In the genomic region with DNA sequence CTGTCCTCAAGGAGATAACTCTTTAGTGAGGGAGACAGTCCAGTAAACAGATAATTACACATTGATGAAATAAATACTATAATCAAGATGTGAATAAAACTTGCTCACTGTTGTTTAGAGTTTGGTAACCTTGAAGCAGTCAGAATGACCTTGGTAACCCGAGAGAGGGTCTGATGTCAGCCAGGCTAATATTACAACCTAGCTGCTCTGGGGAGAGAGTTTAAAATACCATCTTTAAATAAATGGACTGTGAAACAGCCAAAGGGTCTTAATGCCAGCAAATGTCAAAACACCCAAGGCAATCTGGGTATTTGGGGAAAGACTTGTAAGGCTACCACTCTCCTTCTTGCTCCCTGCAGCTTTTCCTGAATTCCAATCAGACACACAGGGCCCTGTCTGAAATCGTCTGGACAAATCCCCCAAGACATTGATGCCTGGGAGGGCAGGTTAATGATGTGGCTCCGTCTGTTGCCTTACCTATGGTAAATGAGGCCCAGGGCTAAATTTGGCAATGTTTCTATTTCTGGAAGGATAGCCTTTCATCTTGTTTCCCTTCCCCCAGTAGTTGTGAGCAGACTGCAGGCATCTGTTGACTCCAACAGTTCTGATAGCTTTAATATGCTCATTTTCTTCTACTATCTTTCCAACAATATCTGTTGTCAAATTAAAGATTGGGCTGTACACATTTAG, we compare ENCODE assay signal across 20 cellular contexts. TPM values are rescaled to one million over a fixed set of nuclear protein-coding genes. Genes with fewer than 3 reads are reported as not detected.
DNase-seq lines count a peak whose midpoint lies in the region; ATAC-seq, FAIRE-seq and TF ChIP-seq lines count a peak whose summit lies in the region.
"Had no signal": no experiment of that assay in that cellular context is flagged by ENCODE, and none has a peak within 500 bp of the region (broad histone marks: within the 10 kb centered on the region; RNA-seq: fewer than 3 reads in every experiment).

No MANE protein-coding gene starts in this region.

- no peaks in the 10 kb centered on the region for H3K9me3 Mint-ChIP-seq in CD4-positive, alpha-beta T cell
- H3K9me3 Mint-ChIP-seq: CD8-positive, alpha-beta memory T cell had no signal

- ATAC-seq in heart left ventricle (peak; percentile 47 to 66 (median 60)), Right ventricle myocardium inferior (no peak), HG03045 (IDR thresholded peaks at IDR 0.05; ENCODE audit: unreplicated experiment) (no peak), lower lobe of right lung (no peak)
- no peak for ATAC-seq in CD4-positive, alpha-beta T cell (ENCODE audit: poor library complexity)

- DNase-seq in heart left ventricle (no peak), Right ventricle myocardium inferior (ENCODE audit: missing footprints) (no peak), bronchial epithelial cell (ENCODE audit: low read depth) (peak; percentile 67), myocyte (ENCODE audit: low read depth) (peak; percentile 60), BE2C (no peak), lower lobe of right lung (no peak)
- no peak for DNase-seq in CD4-positive, alpha-beta T cell
- DNase-seq: activated CD4-positive, CD25-positive, alpha-beta regulatory T cell; activated gamma-delta T cell treated with Interleukin-2 at 50 U/mL for 16 hours; CD8-positive, alpha-beta memory T cell; GDM1; HCEC 1CT; KBM-7; NCI-H510A; posterior cingulate gyrus had no signal

- H3K27ac ChIP-seq in heart left ventricle (peak overlapping the region in 9 of 12 donors; percentile 22 to 80 (median 42)), lower lobe of right lung (no peak overlapping the region)
- H3K27ac ChIP-seq in CD4-positive, alpha-beta T cell (ENCODE audit: low read depth, low read length) = no peak overlapping the region
- H3K27ac ChIP-seq: HL-60 had no signal

- no peaks in the 10 kb centered on the region for H3K36me3 Mint-ChIP-seq in CD4-positive, alpha-beta T cell (ENCODE audit: low read depth)
- H3K36me3 Mint-ChIP-seq: CD8-positive, alpha-beta memory T cell had no signal

- H3K36me3 ChIP-seq in heart left ventricle (no peaks in the 10 kb centered on the region), bronchial epithelial cell (ENCODE audit: control insufficient read depth, insufficient read depth, low read length) (no peaks in the 10 kb centered on the region), BE2C (no peaks in the 10 kb centered on the region), lower lobe of right lung (no peaks in the 10 kb centered on the region)

- WGBS in heart left ventricle, 4 donors = 41 to 55% (median 48%) methylated on average over 3 of the region's 3 CpGs

- intact Hi-C loops in heart left ventricle (cut with DNase I) (loop anchor here in 1 of 10 donors (10.0 kb wide), 1 partner anchor 128 kb away; no protein-coding TSS in a partner anchor), Right ventricle myocardium inferior (cut with DNase I) (no loop called here), lower lobe of right lung (cut with DNase I) (no loop called here)
- intact Hi-C loops in CD4-positive, alpha-beta T cell (cut with DNase I, micrococcal nuclease) = no loop called here

- no peak overlapping the region for H3K27ac Mint-ChIP-seq in CD4-positive, alpha-beta T cell
- H3K27ac Mint-ChIP-seq: CD8-positive, alpha-beta memory T cell had no signal

- TF ChIP-seq CTCF in heart left ventricle (IDR thresholded peaks at IDR 0.05) = no peak
- no peak for TF ChIP-seq CTCF in bronchial epithelial cell (IDR thresholded peaks at IDR 0.05; ENCODE audit: insufficient read depth, low read length, severe bottlenecking)
- TF ChIP-seq CTCF in CD4-positive, alpha-beta T cell (IDR thresholded peaks at IDR 0.05) = no peak
- no peak for TF ChIP-seq CTCF in BE2C (IDR thresholded peaks at IDR 0.05; ENCODE audit: low read depth, low read length)
- no peak for TF ChIP-seq CTCF in lower lobe of right lung (IDR thresholded peaks at IDR 0.05)

- H3K4me1 ChIP-seq in heart left ventricle = peaks cover 0 to 28% (median 18%) of the 10 kb centered on the region in 12 donors
- no peaks in the 10 kb centered on the region; the same call in 1 of the 2 replicates for H3K4me1 ChIP-seq in BE2C
- peaks cover 25% of the 10 kb centered on the region for H3K4me1 ChIP-seq in lower lobe of right lung

- no peak overlapping the region for H3K4me3 Mint-ChIP-seq in CD4-positive, alpha-beta T cell
- H3K4me3 Mint-ChIP-seq: CD8-positive, alpha-beta memory T cell had no signal

- no peaks in the 10 kb centered on the region for H3K4me1 Mint-ChIP-seq in CD4-positive, alpha-beta T cell (ENCODE audit: low read depth)
- H3K4me1 Mint-ChIP-seq: CD8-positive, alpha-beta memory T cell had no signal

- no peak for FAIRE-seq in bronchial epithelial cell (lab: Jason Lieb, UNC)
- FAIRE-seq: frontal cortex had no signal

- H3K4me3 ChIP-seq in heart left ventricle (no peak overlapping the region), bronchial epithelial cell (ENCODE audit: low read depth, low read length) (no peak overlapping the region), BE2C (ENCODE audit: low read depth, low read length) (no peak overlapping the region), lower lobe of right lung (no peak overlapping the region)

- H3K27me3 ChIP-seq in heart left ventricle (no peaks in the 10 kb centered on the region), bronchial epithelial cell (ENCODE audit: control insufficient read depth, insufficient read depth, low read length) (no peaks in the 10 kb centered on the region), BE2C (no peaks in the 10 kb centered on the region), lower lobe of right lung (ENCODE audit: low read depth) (no peaks in the 10 kb centered on the region)
- no peaks in the 10 kb centered on the region for H3K27me3 ChIP-seq in CD4-positive, alpha-beta T cell (ENCODE audit: control insufficient read depth, insufficient read depth, low read length)

- CTCF ChIA-PET in CD4-positive, alpha-beta T cell (lab: Charles Lee) = no interaction called here

- TF ChIP-seq POLR2A in heart left ventricle (IDR thresholded peaks at IDR 0.05) = no peak

- no peaks in the 10 kb centered on the region for H3K9me3 ChIP-seq in heart left ventricle
- no peaks in the 10 kb centered on the region for H3K9me3 ChIP-seq in CD4-positive, alpha-beta T cell (ENCODE audit: control insufficient read depth, low read length)
- no peaks in the 10 kb centered on the region for H3K9me3 ChIP-seq in BE2C
- H3K9me3 ChIP-seq in lower lobe of right lung = no peaks in the 10 kb centered on the region

- POLR2A ChIA-PET in CD4-positive, alpha-beta T cell (lab: Charles Lee) = no interaction called here

- H3K27me3 Mint-ChIP-seq in CD4-positive, alpha-beta T cell = no peaks in the 10 kb centered on the region

RNA-seq across cellular contexts. Expression of a gene that starts 42.9 kb away (rescaled TPM):
- total RNA-seq in heart left ventricle (1 to 10 TPM in 4 of 9 donors, under 1 TPM in 5; 0.36 to 4.2 (median 0.96) TPM), Right ventricle myocardium inferior (5.0 TPM), bronchial epithelial cell (21.1 and 31.5 TPM in 2 replicates), myocyte (145 and 152 TPM in 2 replicates), lower lobe of right lung (65.2 TPM)
- under 1 TPM; 0.27 to 0.28 TPM for polyA plus RNA-seq in heart left ventricle
- polyA plus RNA-seq in myocyte (2012) = 13.8 TPM
- total RNA-seq in CD4-positive, alpha-beta T cell = not detected
- not detected for polyA plus RNA-seq in BE2C (2012; ENCODE audit: insufficient read depth, insufficient read length, low read depth)
- total RNA-seq: CD8-positive, alpha-beta memory T cell; mononuclear cell; T-helper 1 cell treated with Interleukin-12 subunit alpha and Interleukin-12 subunit beta and Interleukin-4 antibody, amounts not matched to agents 30 ng/mL and 1 ng/mL, for 36 hours had no signal
- polyA plus RNA-seq: CD8-positive, alpha-beta memory T cell had no signal

Comparison
In these comparisons a context has a peak if more than half of its experiments do, and no peak if none do; other contexts are left out.
1. ATAC-seq: peak in heart left ventricle (4 of 4); none in Right ventricle myocardium inferior (single experiment), CD4-positive, alpha-beta T cell (single experiment), HG03045 (single experiment) and lower lobe of right lung (0 of 2).
2. DNase-seq: peak in bronchial epithelial cell (single experiment) and myocyte (single experiment); none in heart left ventricle (0 of 5), Right ventricle myocardium inferior (single experiment), CD4-positive, alpha-beta T cell (0 of 10), BE2C (single experiment) and lower lobe of right lung (single experiment).
3. H3K27ac ChIP-seq: peak in heart left ventricle (9 of 12); none in CD4-positive, alpha-beta T cell (single experiment) and lower lobe of right lung (single experiment).